In the genomic region with DNA sequence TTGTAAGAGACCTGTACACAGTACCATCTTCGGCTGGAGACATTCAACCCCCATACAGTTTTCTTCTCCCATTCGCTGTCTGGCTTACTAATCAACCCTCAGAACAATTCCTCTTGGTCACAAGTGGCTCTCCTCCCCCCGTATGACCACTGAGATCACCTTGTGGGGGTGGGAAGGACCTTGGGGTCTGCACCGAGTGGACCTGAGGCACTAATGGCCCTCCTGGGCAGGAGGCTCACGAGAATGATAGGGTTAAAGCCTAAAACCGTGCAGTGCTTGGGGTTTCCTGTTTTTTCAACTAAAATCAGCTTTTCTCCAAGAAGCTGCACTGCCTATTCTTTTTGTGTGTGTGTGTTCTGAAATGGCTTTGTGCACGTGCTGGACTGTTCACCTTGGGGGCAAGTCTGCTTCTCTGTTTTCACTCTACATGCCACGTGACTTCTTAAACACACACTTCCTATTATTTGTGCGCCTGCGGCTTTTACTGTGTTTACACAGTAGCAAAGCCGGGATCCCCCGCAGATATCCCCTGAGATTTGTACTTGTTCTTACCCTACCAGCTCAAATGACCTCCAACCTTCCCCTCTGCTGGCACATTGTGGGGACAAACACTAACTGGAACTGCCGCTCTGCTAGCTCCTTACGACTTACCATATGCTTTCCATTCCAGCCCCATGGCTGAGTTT, we compare ENCODE assay signal across 8 cellular contexts. TPM values are rescaled to one million over a fixed set of nuclear protein-coding genes. Genes with fewer than 3 reads are reported as not detected.
DNase-seq lines count a peak whose midpoint lies in the region; ATAC-seq and TF ChIP-seq lines count a peak whose summit lies in the region.

No MANE protein-coding gene starts in this region.

- 0 out of 2 replicates have a peak, but pooled peaks cover 4% of the 10 kb centered on the region for H3F3A ChIP-seq in GM23338 (replicated peaks; ENCODE audit: low read depth)
- H3F3A ChIP-seq in GM23248 (ENCODE audit: insufficient read depth) = peaks cover 22% of the 10 kb centered on the region

- peaks cover 45% of the 10 kb centered on the region for H3K36me3 Mint-ChIP-seq in GM23338 (ENCODE audit: low read depth)
- H3K36me3 Mint-ChIP-seq in glutamatergic neuron (ENCODE audit: unreplicated experiment) = peaks cover 17% of the 10 kb centered on the region

- H3K4me1 Mint-ChIP-seq in GM23338 (peaks cover 32% of the 10 kb centered on the region), glutamatergic neuron (ENCODE audit: low read depth, unreplicated experiment) (peaks cover 23% of the 10 kb centered on the region)

- in situ Hi-C loops in GM23248 (cut with MboI) = no loop called here

- no peak overlapping the region for H2AFZ ChIP-seq in GM23338
- H2AFZ ChIP-seq in GM23248 = no peak overlapping the region

- DNase-seq in GM23338 (ENCODE audit: low spot score) (no peak), Kasumi-1 (lab: John Stamatoyannopoulos, UW) (peak; percentile 75 to 85), glutamatergic neuron (no peak), NK-92 (lab: John Stamatoyannopoulos, UW; ENCODE audit: unreplicated experiment) (no peak), sigmoid colon (no peak), GM23248 (no peak)

- TF ChIP-seq EP300 in sigmoid colon (IDR thresholded peaks at IDR 0.05) = no peak

- H3K4me1 ChIP-seq in GM23338 (ENCODE audit: insufficient read depth) = no peaks in the 10 kb centered on the region; the same call in 1 of the 2 replicates
- peaks cover 0 to 32% (median 20%) of the 10 kb centered on the region in 4 donors for H3K4me1 ChIP-seq in sigmoid colon
- peaks cover 10% of the 10 kb centered on the region for H3K4me1 ChIP-seq in GM23248 (ENCODE audit: insufficient read depth)

- H3K79me2 ChIP-seq in GM23338 (replicated peaks; ENCODE audit: insufficient read depth) = peaks cover 97% of the 10 kb centered on the region
- H3K79me2 ChIP-seq in GM23248 (ENCODE audit: insufficient read depth) = peaks cover 88% of the 10 kb centered on the region

- H3K27ac ChIP-seq in GM23338 (ENCODE audit: low read depth) (no peak overlapping the region), VCaP (peak overlapping the region; percentile 33), sigmoid colon (no peak overlapping the region), GM23248 (no peak overlapping the region)

- intact Hi-C loops in sigmoid colon (cut with DNase I) = no loop called here

- WGBS in sigmoid colon, 2 donors = 44 to 77% methylated on average over 14 of the region's 14 CpGs
- WGBS in GM23248 (ENCODE audit: low coverage in 1 of 2, low lambda C conversion rate in 2 of 2, missing lambda C conversion rate in 2 of 2), 2 experiments = 88 to 91% methylated on average over 14 of the region's 14 CpGs

- H3K4me2 ChIP-seq in GM23338 (no peak overlapping the region), GM23248 (ENCODE audit: unreplicated experiment) (no peak overlapping the region)

- no peak overlapping the region for H3K27ac Mint-ChIP-seq in GM23338
- H3K27ac Mint-ChIP-seq in glutamatergic neuron (ENCODE audit: unreplicated experiment) = peak overlapping the region; percentile 53

- H3K4me3 ChIP-seq in GM23338 = no peak overlapping the region
- no peak overlapping the region for H3K4me3 ChIP-seq in sigmoid colon
- H3K4me3 ChIP-seq in GM23248 = no peak overlapping the region

- peak; percentile 79 for ATAC-seq in GM18511 (IDR thresholded peaks at IDR 0.05; ENCODE audit: unreplicated experiment)
- ATAC-seq in GM23338 = peak; percentile 49

- no peaks in the 10 kb centered on the region for H3K27me3 ChIP-seq in GM23338 (ENCODE audit: insufficient read depth)
- H3K27me3 ChIP-seq in sigmoid colon = no peaks in the 10 kb centered on the region
- no peaks in the 10 kb centered on the region for H3K27me3 ChIP-seq in GM23248 (replicated peaks; ENCODE audit: insufficient read depth)

- peaks cover 26% of the 10 kb centered on the region for H4K20me1 ChIP-seq in GM23338 (replicated peaks; ENCODE audit: insufficient read depth)
- peaks cover 27% of the 10 kb centered on the region for H4K20me1 ChIP-seq in GM23248 (ENCODE audit: insufficient read depth)

- no peak overlapping the region for H3K4me3 Mint-ChIP-seq in GM23338
- peak overlapping the region; percentile 2 for H3K4me3 Mint-ChIP-seq in glutamatergic neuron (ENCODE audit: unreplicated experiment)

- TF ChIP-seq CTCF in GM23338 (conservative IDR thresholded peaks at IDR 0.05; ENCODE audit: low read depth in 2 of 2) (no peak), VCaP (conservative IDR thresholded peaks at IDR 0.05) (no peak), glutamatergic neuron (IDR thresholded peaks at IDR 0.05; ENCODE audit: partially characterized antibody, unreplicated experiment) (no peak), sigmoid colon (IDR thresholded peaks at IDR 0.05) (no peak)

- H3K27me3 Mint-ChIP-seq in GM23338 (ENCODE audit: insufficient read depth, low read depth, poor library complexity) (peaks cover 2% of the 10 kb centered on the region), glutamatergic neuron (ENCODE audit: unreplicated experiment) (no peaks in the 10 kb centered on the region)

- H3K36me3 ChIP-seq in GM23338 (ENCODE audit: insufficient read depth) (no peaks in the 10 kb centered on the region; the same call in 1 of the 2 replicates), sigmoid colon (peaks cover 0 to 11% (median 0%) of the 10 kb centered on the region in 4 donors), GM23248 (ENCODE audit: low read depth) (peaks cover 14% of the 10 kb centered on the region; the same call in 1 of the 2 replicates)

- no peak overlapping the region for H3K9ac ChIP-seq in GM23248

- no peak for TF ChIP-seq POLR2A in sigmoid colon (IDR thresholded peaks at IDR 0.05)

- H3K9me3 ChIP-seq in sigmoid colon = no peaks in the 10 kb centered on the region
- no peaks in the 10 kb centered on the region for H3K9me3 ChIP-seq in GM23248 (ENCODE audit: low read depth)

- H3K9me2 ChIP-seq in GM23338 (ENCODE audit: insufficient read depth) (no peaks in the 10 kb centered on the region), GM23248 (ENCODE audit: insufficient read depth) (no peaks in the 10 kb centered on the region)

- H3K9me3 Mint-ChIP-seq in GM23338 (peaks cover 23% of the 10 kb centered on the region), glutamatergic neuron (ENCODE audit: unreplicated experiment) (peaks cover 3% of the 10 kb centered on the region)

TF ChIP-seq in GM23338, 12 proteins besides CTCF, POLR2A, EP300 and RAD21 (continues in another document):
- TF ChIP-seq, protein P1, sequence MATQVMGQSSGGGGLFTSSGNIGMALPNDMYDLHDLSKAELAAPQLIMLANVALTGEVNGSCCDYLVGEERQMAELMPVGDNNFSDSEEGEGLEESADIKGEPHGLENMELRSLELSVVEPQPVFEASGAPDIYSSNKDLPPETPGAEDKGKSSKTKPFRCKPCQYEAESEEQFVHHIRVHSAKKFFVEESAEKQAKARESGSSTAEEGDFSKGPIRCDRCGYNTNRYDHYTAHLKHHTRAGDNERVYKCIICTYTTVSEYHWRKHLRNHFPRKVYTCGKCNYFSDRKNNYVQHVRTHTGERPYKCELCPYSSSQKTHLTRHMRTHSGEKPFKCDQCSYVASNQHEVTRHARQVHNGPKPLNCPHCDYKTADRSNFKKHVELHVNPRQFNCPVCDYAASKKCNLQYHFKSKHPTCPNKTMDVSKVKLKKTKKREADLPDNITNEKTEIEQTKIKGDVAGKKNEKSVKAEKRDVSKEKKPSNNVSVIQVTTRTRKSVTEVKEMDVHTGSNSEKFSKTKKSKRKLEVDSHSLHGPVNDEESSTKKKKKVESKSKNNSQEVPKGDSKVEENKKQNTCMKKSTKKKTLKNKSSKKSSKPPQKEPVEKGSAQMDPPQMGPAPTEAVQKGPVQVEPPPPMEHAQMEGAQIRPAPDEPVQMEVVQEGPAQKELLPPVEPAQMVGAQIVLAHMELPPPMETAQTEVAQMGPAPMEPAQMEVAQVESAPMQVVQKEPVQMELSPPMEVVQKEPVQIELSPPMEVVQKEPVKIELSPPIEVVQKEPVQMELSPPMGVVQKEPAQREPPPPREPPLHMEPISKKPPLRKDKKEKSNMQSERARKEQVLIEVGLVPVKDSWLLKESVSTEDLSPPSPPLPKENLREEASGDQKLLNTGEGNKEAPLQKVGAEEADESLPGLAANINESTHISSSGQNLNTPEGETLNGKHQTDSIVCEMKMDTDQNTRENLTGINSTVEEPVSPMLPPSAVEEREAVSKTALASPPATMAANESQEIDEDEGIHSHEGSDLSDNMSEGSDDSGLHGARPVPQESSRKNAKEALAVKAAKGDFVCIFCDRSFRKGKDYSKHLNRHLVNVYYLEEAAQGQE (IDR thresholded peaks at IDR 0.05; ENCODE audit: unreplicated experiment) = no peak
- TF ChIP-seq STAT1 (IDR thresholded peaks at IDR 0.05; ENCODE audit: unreplicated experiment) (no peak), NANOG (IDR thresholded peaks at IDR 0.05; ENCODE audit: borderline replicate concordance) (no peak), ZNF114 (CRISPR knock-in tag; IDR thresholded peaks at IDR 0.05) (no peak), CREB1 (CRISPR knock-in tag; IDR thresholded peaks at IDR 0.05; ENCODE audit: low read depth) (no peak), JUNB (IDR thresholded peaks at IDR 0.05; ENCODE audit: unreplicated experiment) (no peak), POLR2AphosphoS5 (IDR thresholded peaks at IDR 0.05; ENCODE audit: low read depth) (no peak)
- TF ChIP-seq, protein P2, sequence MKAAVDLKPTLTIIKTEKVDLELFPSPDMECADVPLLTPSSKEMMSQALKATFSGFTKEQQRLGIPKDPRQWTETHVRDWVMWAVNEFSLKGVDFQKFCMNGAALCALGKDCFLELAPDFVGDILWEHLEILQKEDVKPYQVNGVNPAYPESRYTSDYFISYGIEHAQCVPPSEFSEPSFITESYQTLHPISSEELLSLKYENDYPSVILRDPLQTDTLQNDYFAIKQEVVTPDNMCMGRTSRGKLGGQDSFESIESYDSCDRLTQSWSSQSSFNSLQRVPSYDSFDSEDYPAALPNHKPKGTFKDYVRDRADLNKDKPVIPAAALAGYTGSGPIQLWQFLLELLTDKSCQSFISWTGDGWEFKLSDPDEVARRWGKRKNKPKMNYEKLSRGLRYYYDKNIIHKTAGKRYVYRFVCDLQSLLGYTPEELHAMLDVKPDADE (IDR thresholded peaks at IDR 0.05) = no peak

RNA-seq across cellular contexts. Expression of a gene that starts 12.3 kb away (rescaled TPM):
- 61.4 and 69.3 TPM in 2 replicates for total RNA-seq in GM23338 (2014; rRNA removed; shearing (Covaris generic))
- polyA plus RNA-seq in GM23338 (2016; fragmentation: Nextera tagmentation; extraction: Ambion mirVana) (36.3 and 46.0 TPM in 2 replicates), sigmoid colon (10 to 100 TPM in 1 of 3 donors, 1 to 10 TPM in 2; 4.8 to 19.9 (median 4.9) TPM), GM23248 (2016; fragmentation: Nextera tagmentation; extraction: Ambion mirVana) (8.3 and 11.1 TPM in 2 replicates)
- total RNA-seq in glutamatergic neuron (ENCODE audit: unreplicated experiment) (51.4 TPM), sigmoid colon (10 to 100 TPM; 29.6 to 47.4 (median 38.0) TPM)
- 18.2 and 19.2 TPM in 2 replicates for total RNA-seq in GM23248 (2014; rRNA removed; shearing (Covaris generic))

Comparison
In these comparisons a context has a peak if more than half of its experiments do, and no peak if none do; other contexts are left out.
1. DNase-seq: peak in Kasumi-1 (2 of 2); none in GM23338 (single experiment), glutamatergic neuron (single experiment), NK-92 (single experiment), sigmoid colon (single experiment) and GM23248 (single experiment).